8 cellular contexts compared by ENCODE assay signal in genomic region chr13:26186141-26186870, GRCh38. TPM values are rescaled to one million over a fixed set of nuclear protein-coding genes. Genes with fewer than 3 reads are reported as not detected.
A peak's percentile ranks its signal among the peaks of the same experiment; 100 is the strongest.
DNase-seq lines count a peak whose midpoint lies in the region; ATAC-seq and TF ChIP-seq lines count a peak whose summit lies in the region.

No MANE protein-coding gene starts in this region.

- peak overlapping the region; percentile 85 for H3K4me3 Mint-ChIP-seq in T-helper 1 cell treated with Interleukin-12 subunit alpha and Interleukin-12 subunit beta and Interleukin-4 antibody, amounts not matched to agents 30 μg/mL and 1 μg/mL, for 36 hours

- H3K4me3 ChIP-seq in prostate gland, result peak overlapping the region; percentile 42 to 53
- H3K4me3 ChIP-seq in urinary bladder (ENCODE audit: low read depth, low read length), result peak overlapping the region; percentile 54

- no peaks in the 10 kb centered on the region for H3K4me1 ChIP-seq in prostate gland (replicated peaks)
- H3K4me1 ChIP-seq in urinary bladder (ENCODE audit: insufficient read depth), result no peaks in the 10 kb centered on the region

- H3K27ac ChIP-seq in angular gyrus (ENCODE audit: low read depth, low read length) (peak overlapping the region; percentile 50), prostate gland (peak overlapping the region; percentile 48 to 67), urinary bladder (ENCODE audit: low read depth) (peak overlapping the region; percentile 24)

- H3K36me3 ChIP-seq in prostate gland (no peaks in the 10 kb centered on the region), urinary bladder (ENCODE audit: insufficient read depth) (no peaks in the 10 kb centered on the region)

- TF ChIP-seq CTCF in prostate gland (IDR thresholded peaks at IDR 0.05), result peak in 3 of 4 experiments; percentile 27 to 72 (median 68)

- no peaks in the 10 kb centered on the region for H3K27me3 ChIP-seq in prostate gland (replicated peaks; ENCODE audit: insufficient read depth)

- DNase-seq in NCI-H1105 treated with DMSO at 0.1 percent for 48 hours (lab: John Stamatoyannopoulos, UW), result peak; percentile 20
- peak; percentile 93 for DNase-seq in left ventricle myocardium superior
- DNase-seq in prostate gland (ENCODE audit: low spot score), result peak; percentile 87

- no peaks in the 10 kb centered on the region for H3K27me3 Mint-ChIP-seq in T-helper 1 cell treated with Interleukin-12 subunit alpha and Interleukin-12 subunit beta and Interleukin-4 antibody, amounts not matched to agents 30 μg/mL and 1 μg/mL, for 36 hours (ENCODE audit: low read depth)

- H3K27ac Mint-ChIP-seq in T-helper 1 cell treated with Interleukin-12 subunit alpha and Interleukin-12 subunit beta and Interleukin-4 antibody, amounts not matched to agents 30 μg/mL and 1 μg/mL, for 36 hours, result peak overlapping the region; percentile 91

- ATAC-seq in HG02610 (IDR thresholded peaks at IDR 0.05; ENCODE audit: unreplicated experiment) (peak; percentile 81), left ventricle myocardium superior (peak; percentile 96)

- H3K36me3 Mint-ChIP-seq in T-helper 1 cell treated with Interleukin-12 subunit alpha and Interleukin-12 subunit beta and Interleukin-4 antibody, amounts not matched to agents 30 μg/mL and 1 μg/mL, for 36 hours (ENCODE audit: low read depth), result no peaks in the 10 kb centered on the region

- intact Hi-C loops in left ventricle myocardium superior (cut with micrococcal nuclease), result loop anchor here (10.0 kb wide), 1 partner anchor 508 kb away; no protein-coding TSS in a partner anchor
- intact Hi-C loops in prostate gland (cut with DNase I), result loop anchor here (5.0 to 10.0 kb wide), 4 partner anchors 66 to 748 kb away; partner anchors contain the start of gene CDK8

- no peaks in the 10 kb centered on the region for H3K9me3 ChIP-seq in prostate gland

- peaks cover 19% of the 10 kb centered on the region for H3K4me1 Mint-ChIP-seq in T-helper 1 cell treated with Interleukin-12 subunit alpha and Interleukin-12 subunit beta and Interleukin-4 antibody, amounts not matched to agents 30 μg/mL and 1 μg/mL, for 36 hours (ENCODE audit: low read depth)

- WGBS in prostate gland, result under 1% methylated on average over 73 of the region's 75 CpGs
- WGBS in urinary bladder, result under 1% methylated on average over 75 of the region's 75 CpGs

- H3K9me3 Mint-ChIP-seq in T-helper 1 cell treated with Interleukin-12 subunit alpha and Interleukin-12 subunit beta and Interleukin-4 antibody, amounts not matched to agents 30 μg/mL and 1 μg/mL, for 36 hours, result no peaks in the 10 kb centered on the region

- peak; percentile 42 for TF ChIP-seq POLR2A in GM10847 (IDR thresholded peaks at IDR 0.05; ENCODE audit: extremely low read depth, insufficient read length)
- peak; percentile 29 for TF ChIP-seq POLR2A in prostate gland (IDR thresholded peaks at IDR 0.05)

RNA-seq across cellular contexts. Expression of gene RNF6, which starts 35.8 kb away (rescaled TPM):
- total RNA-seq in left ventricle myocardium superior, result 19.2 TPM
- total RNA-seq in prostate gland, result 10 to 100 TPM; 22.4 to 28.2 TPM
- total RNA-seq in urinary bladder, result 32.4 TPM
- polyA plus RNA-seq in urinary bladder, result 19.5 TPM

Comparison
In these comparisons a context has a peak if more than half of its experiments do, and no peak if none do; other contexts are left out.
1. Peak in every context shown above with its lines: DNase-seq, ATAC-seq, H3K4me3 ChIP-seq and H3K27ac ChIP-seq.
2. DNase-seq: peak in every context shown above with its lines; median percentile 93 in left ventricle myocardium superior; 87 in prostate gland; 20 in NCI-H1105 treated with DMSO at 0.1 percent for 48 hours.